17 cellular contexts compared by ENCODE assay signal in genomic region chr19:40588926-40589569, GRCh38. TPM values are rescaled to one million over a fixed set of nuclear protein-coding genes. Genes with fewer than 3 reads are reported as not detected.
A peak's percentile ranks its signal among the peaks of the same experiment; 100 is the strongest.
DNase-seq lines count a peak whose midpoint lies in the region; ATAC-seq lines count a peak whose summit lies in the region.
"Had no signal": no experiment of that assay in that cellular context is flagged by ENCODE, and none has a peak within 500 bp of the region (broad histone marks: within the 10 kb centered on the region; RNA-seq: fewer than 3 reads in every experiment).

No MANE protein-coding gene starts in this region.

- POLR2A ChIA-PET in CD8-positive, alpha-beta memory T cell (lab: Charles Lee): no interaction called here

- H3K27ac ChIP-seq in CD8-positive, alpha-beta memory T cell (ENCODE audit: low read depth, low read length): no peak overlapping the region
- H3K27ac ChIP-seq: BLaER1, SJSA1 had no signal

- peaks cover 13% of the 10 kb centered on the region for H3K36me3 ChIP-seq in CD8-positive, alpha-beta memory T cell (ENCODE audit: insufficient read depth, low read length)

- no peak overlapping the region for H3K4me3 Mint-ChIP-seq in central memory CD8-positive, alpha-beta T cell
- no peak overlapping the region for H3K4me3 Mint-ChIP-seq in CD8-positive, alpha-beta memory T cell

- H3K27me3 ChIP-seq in CD8-positive, alpha-beta memory T cell (ENCODE audit: insufficient read depth, low read length, poor library complexity, severe bottlenecking): no peaks in the 10 kb centered on the region
- H3K27me3 ChIP-seq: BLaER1, SJSA1 had no signal

- peaks cover 28% of the 10 kb centered on the region for H3K36me3 Mint-ChIP-seq in central memory CD8-positive, alpha-beta T cell (ENCODE audit: insufficient read depth)
- peaks cover 3 to 63% (median 7%) of the 10 kb centered on the region in 3 donors for H3K36me3 Mint-ChIP-seq in CD8-positive, alpha-beta memory T cell

- intact Hi-C loops in Right ventricle myocardium inferior (cut with DNase I) (no loop called here), Right ventricle myocardium superior (cut with DNase I) (no loop called here), head of caudate nucleus (cut with DNase I) (no loop called here)

- peak; percentile 55 for DNase-seq in Right ventricle myocardium inferior (ENCODE audit: missing footprints)
- DNase-seq in Right ventricle myocardium superior: no peak
- DNase-seq in NCI-H2171 (lab: John Stamatoyannopoulos, UW): peak; percentile 72
- no peak for DNase-seq in central memory CD8-positive, alpha-beta T cell (ENCODE audit: low spot score in 2 of 2)
- no peak for DNase-seq in CD8-positive, alpha-beta memory T cell
- DNase-seq in head of caudate nucleus: no peak
- DNase-seq: DMS53, GOT3, Kasumi-1, NCI-H1105 treated with DMSO at 0.1 percent for 48 hours, NCI-H1930, NCI-H2227 treated with DMSO at 0.1 percent for 48 hours, NCI-H526 treated with DMSO at 0.1 percent for 48 hours, T-helper 9 cell had no signal

- peaks cover 19% of the 10 kb centered on the region for H3K4me1 Mint-ChIP-seq in central memory CD8-positive, alpha-beta T cell
- H3K4me1 Mint-ChIP-seq in CD8-positive, alpha-beta memory T cell: peaks cover 3 to 10% (median 6%) of the 10 kb centered on the region in 3 donors

- H3K27ac Mint-ChIP-seq in central memory CD8-positive, alpha-beta T cell (ENCODE audit: low read depth): peak overlapping the region; percentile 79
- no peak overlapping the region for H3K27ac Mint-ChIP-seq in CD8-positive, alpha-beta memory T cell

- H3K9me3 Mint-ChIP-seq in central memory CD8-positive, alpha-beta T cell: no peaks in the 10 kb centered on the region
- no peaks in the 10 kb centered on the region for H3K9me3 Mint-ChIP-seq in CD8-positive, alpha-beta memory T cell

- no peak overlapping the region for H3K4me3 ChIP-seq in CD8-positive, alpha-beta memory T cell (ENCODE audit: low read length)
- H3K4me3 ChIP-seq: BLaER1, SJSA1 had no signal

- CTCF ChIA-PET in CD8-positive, alpha-beta memory T cell (lab: Charles Lee): interaction anchor here (1.2 kb wide), 1 partner anchor 19 kb away, joined by 3 read pairs; no protein-coding TSS in a partner anchor

- H3K9me3 ChIP-seq in CD8-positive, alpha-beta memory T cell (ENCODE audit: low read length): no peaks in the 10 kb centered on the region
- H3K9me3 ChIP-seq: BLaER1, SJSA1 had no signal

- H3K27me3 Mint-ChIP-seq in central memory CD8-positive, alpha-beta T cell: no peaks in the 10 kb centered on the region
- H3K27me3 Mint-ChIP-seq in CD8-positive, alpha-beta memory T cell: no peaks in the 10 kb centered on the region

- ATAC-seq in Right ventricle myocardium inferior (no peak), Right ventricle myocardium superior (ENCODE audit: poor library complexity) (no peak), HG03457 (IDR thresholded peaks at IDR 0.05; ENCODE audit: unreplicated experiment) (no peak)
- no peak for ATAC-seq in central memory CD8-positive, alpha-beta T cell (replicated peaks; ENCODE audit: extremely low read depth, poor library complexity, severe bottlenecking)

- no peaks in the 10 kb centered on the region for H3K4me1 ChIP-seq in CD8-positive, alpha-beta memory T cell (ENCODE audit: insufficient read depth, low read length)

RNA-seq across cellular contexts. Expression of gene LTBP4, which starts 12.1 kb away (rescaled TPM):
- total RNA-seq in Right ventricle myocardium inferior: 324 TPM
- 296 TPM for total RNA-seq in Right ventricle myocardium superior
- total RNA-seq in CD8-positive, alpha-beta memory T cell: 100 to 1,000 TPM; 103 to 111 TPM
- polyA plus RNA-seq in CD8-positive, alpha-beta memory T cell: 40.0 TPM

RNA-seq across cellular contexts. Expression of gene SHKBP1, which starts 12.4 kb away (rescaled TPM):
- total RNA-seq in Right ventricle myocardium inferior (20.6 TPM), Right ventricle myocardium superior (15.7 TPM)
- 100 to 1,000 TPM; 103 to 104 TPM for total RNA-seq in CD8-positive, alpha-beta memory T cell
- 159 TPM for polyA plus RNA-seq in CD8-positive, alpha-beta memory T cell

Comparison
In these comparisons a context has a peak if more than half of its experiments do, and no peak if none do; other contexts are left out.
1. DNase-seq: peak in Right ventricle myocardium inferior (single experiment) and NCI-H2171 (single experiment); none in Right ventricle myocardium superior (single experiment), central memory CD8-positive, alpha-beta T cell (0 of 2), CD8-positive, alpha-beta memory T cell (0 of 5) and head of caudate nucleus (0 of 42).